ENCODE assay signal across 1 cellular context in the genomic region with DNA sequence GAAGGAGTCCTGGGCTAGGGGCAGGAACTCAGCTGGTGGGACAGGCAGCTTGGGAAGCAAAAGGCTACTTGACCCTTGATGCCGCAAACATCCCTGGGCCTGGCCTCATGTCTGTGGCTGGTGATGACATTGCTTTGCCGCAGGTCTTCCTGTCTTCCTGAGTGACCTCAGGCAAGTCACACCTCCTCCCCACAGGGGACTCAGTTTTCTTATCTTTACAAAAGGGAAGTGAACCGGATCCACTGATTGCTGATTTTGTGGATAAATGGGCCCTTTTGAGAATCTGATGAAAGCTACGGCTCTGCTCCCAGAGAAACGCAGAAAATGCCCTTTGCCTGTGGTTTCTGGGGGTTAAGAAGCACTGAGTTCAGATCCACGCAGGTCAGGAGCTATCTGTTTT.
TF ChIP-seq lines count a peak whose summit lies in the region.

No MANE protein-coding gene starts in this region.

TF ChIP-seq in K562, 482 proteins besides CTCF, POLR2A, EP300 and RAD21 (continued from another document and continues in another):
- TF ChIP-seq, protein P1, sequence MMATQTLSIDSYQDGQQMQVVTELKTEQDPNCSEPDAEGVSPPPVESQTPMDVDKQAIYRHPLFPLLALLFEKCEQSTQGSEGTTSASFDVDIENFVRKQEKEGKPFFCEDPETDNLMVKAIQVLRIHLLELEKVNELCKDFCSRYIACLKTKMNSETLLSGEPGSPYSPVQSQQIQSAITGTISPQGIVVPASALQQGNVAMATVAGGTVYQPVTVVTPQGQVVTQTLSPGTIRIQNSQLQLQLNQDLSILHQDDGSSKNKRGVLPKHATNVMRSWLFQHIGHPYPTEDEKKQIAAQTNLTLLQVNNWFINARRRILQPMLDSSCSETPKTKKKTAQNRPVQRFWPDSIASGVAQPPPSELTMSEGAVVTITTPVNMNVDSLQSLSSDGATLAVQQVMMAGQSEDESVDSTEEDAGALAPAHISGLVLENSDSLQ (IDR thresholded peaks at IDR 0.05), result no peak
- TF ChIP-seq MCM3 (IDR thresholded peaks at IDR 0.05) (no peak), ZNF347 (CRISPR knock-in tag; IDR thresholded peaks at IDR 0.05; ENCODE audit: low read depth) (no peak), HSF4 (CRISPR knock-in tag; IDR thresholded peaks at IDR 0.05; ENCODE audit: borderline replicate concordance) (no peak), TCFL5 (CRISPR knock-in tag; conservative IDR thresholded peaks at IDR 0.05) (no peak), IFI16 (CRISPR knock-in tag; IDR thresholded peaks at IDR 0.05) (no peak), JUNB (CRISPR knock-in tag; conservative IDR thresholded peaks at IDR 0.05) (no peak), TEAD2 (tag; IDR thresholded peaks at IDR 0.05) (no peak), TARDBP (IDR thresholded peaks at IDR 0.05) (no peak), KAT2B (IDR thresholded peaks at IDR 0.05; ENCODE audit: low read depth, low read length) (no peak), ZNF232 (CRISPR knock-in tag; IDR thresholded peaks at IDR 0.05) (no peak), ZC3H8 (IDR thresholded peaks at IDR 0.05) (no peak), U2AF1 (optimal IDR thresholded peaks at IDR 0.05; ENCODE audit: low read depth, low read length) (no peak), LEF1 (IDR thresholded peaks at IDR 0.05) (no peak), MYNN (IDR thresholded peaks at IDR 0.05) (no peak), MYNN (CRISPR knock-in tag; IDR thresholded peaks at IDR 0.05) (no peak), SETDB1 (IDR thresholded peaks at IDR 0.05; ENCODE audit: low read length) (no peak), CEBPB (tag; IDR thresholded peaks at IDR 0.05) (0 out of 2 replicates have a peak, but pooled peaks have one; percentile 24), SAFB (IDR thresholded peaks at IDR 0.05; ENCODE audit: borderline replicate concordance, low read depth, low read length) (no peak), PHB2 (IDR thresholded peaks at IDR 0.05; ENCODE audit: low read depth) (no peak), TAF9B (IDR thresholded peaks at IDR 0.05; ENCODE audit: partially characterized antibody) (no peak), NFE2 (IDR thresholded peaks at IDR 0.05; ENCODE audit: low read depth) (0 out of 2 replicates have a peak, but pooled peaks have one; percentile 37), BDP1 (IDR thresholded peaks at IDR 0.05; ENCODE audit: insufficient read depth, insufficient read length) (no peak), ZNF224 (CRISPR knock-in tag; IDR thresholded peaks at IDR 0.05) (no peak), PRMT5 (CRISPR knock-in tag; IDR thresholded peaks at IDR 0.05) (no peak), ZNF57 (CRISPR knock-in tag; IDR thresholded peaks at IDR 0.05) (no peak), ZBTB7A (IDR thresholded peaks at IDR 0.05; ENCODE audit: borderline replicate concordance, control insufficient read depth, low read depth, low read length) (no peak), ZNF764 (CRISPR knock-in tag; IDR thresholded peaks at IDR 0.05; ENCODE audit: low read depth) (no peak), SPI1 (IDR thresholded peaks at IDR 0.05; ENCODE audit: borderline replicate concordance, low read depth, low read length) (peak; percentile 75), WHSC1 (IDR thresholded peaks at IDR 0.05; ENCODE audit: low read length) (no peak), BRCA1 (IDR thresholded peaks at IDR 0.05) (no peak), BRCA1 (CRISPR knock-in tag; IDR thresholded peaks at IDR 0.05) (no peak), KLF10 (CRISPR knock-in tag; IDR thresholded peaks at IDR 0.05) (no peak)
- TF ChIP-seq, protein P2, sequence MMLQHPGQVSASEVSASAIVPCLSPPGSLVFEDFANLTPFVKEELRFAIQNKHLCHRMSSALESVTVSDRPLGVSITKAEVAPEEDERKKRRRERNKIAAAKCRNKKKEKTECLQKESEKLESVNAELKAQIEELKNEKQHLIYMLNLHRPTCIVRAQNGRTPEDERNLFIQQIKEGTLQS (IDR thresholded peaks at IDR 0.05), result peak; percentile 65; the same call in 1 of the 2 replicates
- TF ChIP-seq, protein P2 (CRISPR knock-in tag; conservative IDR thresholded peaks at IDR 0.05), result no peak
- TF ChIP-seq, protein P3, sequence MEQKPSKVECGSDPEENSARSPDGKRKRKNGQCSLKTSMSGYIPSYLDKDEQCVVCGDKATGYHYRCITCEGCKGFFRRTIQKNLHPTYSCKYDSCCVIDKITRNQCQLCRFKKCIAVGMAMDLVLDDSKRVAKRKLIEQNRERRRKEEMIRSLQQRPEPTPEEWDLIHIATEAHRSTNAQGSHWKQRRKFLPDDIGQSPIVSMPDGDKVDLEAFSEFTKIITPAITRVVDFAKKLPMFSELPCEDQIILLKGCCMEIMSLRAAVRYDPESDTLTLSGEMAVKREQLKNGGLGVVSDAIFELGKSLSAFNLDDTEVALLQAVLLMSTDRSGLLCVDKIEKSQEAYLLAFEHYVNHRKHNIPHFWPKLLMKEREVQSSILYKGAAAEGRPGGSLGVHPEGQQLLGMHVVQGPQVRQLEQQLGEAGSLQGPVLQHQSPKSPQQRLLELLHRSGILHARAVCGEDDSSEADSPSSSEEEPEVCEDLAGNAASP (IDR thresholded peaks at IDR 0.05), result no peak
- TF ChIP-seq, protein P4, sequence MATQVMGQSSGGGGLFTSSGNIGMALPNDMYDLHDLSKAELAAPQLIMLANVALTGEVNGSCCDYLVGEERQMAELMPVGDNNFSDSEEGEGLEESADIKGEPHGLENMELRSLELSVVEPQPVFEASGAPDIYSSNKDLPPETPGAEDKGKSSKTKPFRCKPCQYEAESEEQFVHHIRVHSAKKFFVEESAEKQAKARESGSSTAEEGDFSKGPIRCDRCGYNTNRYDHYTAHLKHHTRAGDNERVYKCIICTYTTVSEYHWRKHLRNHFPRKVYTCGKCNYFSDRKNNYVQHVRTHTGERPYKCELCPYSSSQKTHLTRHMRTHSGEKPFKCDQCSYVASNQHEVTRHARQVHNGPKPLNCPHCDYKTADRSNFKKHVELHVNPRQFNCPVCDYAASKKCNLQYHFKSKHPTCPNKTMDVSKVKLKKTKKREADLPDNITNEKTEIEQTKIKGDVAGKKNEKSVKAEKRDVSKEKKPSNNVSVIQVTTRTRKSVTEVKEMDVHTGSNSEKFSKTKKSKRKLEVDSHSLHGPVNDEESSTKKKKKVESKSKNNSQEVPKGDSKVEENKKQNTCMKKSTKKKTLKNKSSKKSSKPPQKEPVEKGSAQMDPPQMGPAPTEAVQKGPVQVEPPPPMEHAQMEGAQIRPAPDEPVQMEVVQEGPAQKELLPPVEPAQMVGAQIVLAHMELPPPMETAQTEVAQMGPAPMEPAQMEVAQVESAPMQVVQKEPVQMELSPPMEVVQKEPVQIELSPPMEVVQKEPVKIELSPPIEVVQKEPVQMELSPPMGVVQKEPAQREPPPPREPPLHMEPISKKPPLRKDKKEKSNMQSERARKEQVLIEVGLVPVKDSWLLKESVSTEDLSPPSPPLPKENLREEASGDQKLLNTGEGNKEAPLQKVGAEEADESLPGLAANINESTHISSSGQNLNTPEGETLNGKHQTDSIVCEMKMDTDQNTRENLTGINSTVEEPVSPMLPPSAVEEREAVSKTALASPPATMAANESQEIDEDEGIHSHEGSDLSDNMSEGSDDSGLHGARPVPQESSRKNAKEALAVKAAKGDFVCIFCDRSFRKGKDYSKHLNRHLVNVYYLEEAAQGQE (CRISPR knock-in tag; IDR thresholded peaks at IDR 0.05; ENCODE audit: low read depth), result no peak
- TF ChIP-seq, protein P5, sequence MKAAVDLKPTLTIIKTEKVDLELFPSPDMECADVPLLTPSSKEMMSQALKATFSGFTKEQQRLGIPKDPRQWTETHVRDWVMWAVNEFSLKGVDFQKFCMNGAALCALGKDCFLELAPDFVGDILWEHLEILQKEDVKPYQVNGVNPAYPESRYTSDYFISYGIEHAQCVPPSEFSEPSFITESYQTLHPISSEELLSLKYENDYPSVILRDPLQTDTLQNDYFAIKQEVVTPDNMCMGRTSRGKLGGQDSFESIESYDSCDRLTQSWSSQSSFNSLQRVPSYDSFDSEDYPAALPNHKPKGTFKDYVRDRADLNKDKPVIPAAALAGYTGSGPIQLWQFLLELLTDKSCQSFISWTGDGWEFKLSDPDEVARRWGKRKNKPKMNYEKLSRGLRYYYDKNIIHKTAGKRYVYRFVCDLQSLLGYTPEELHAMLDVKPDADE (conservative IDR thresholded peaks at IDR 0.05; ENCODE audit: control insufficient read depth, low read depth, low read length), result no peak
- TF ChIP-seq, protein P6, sequence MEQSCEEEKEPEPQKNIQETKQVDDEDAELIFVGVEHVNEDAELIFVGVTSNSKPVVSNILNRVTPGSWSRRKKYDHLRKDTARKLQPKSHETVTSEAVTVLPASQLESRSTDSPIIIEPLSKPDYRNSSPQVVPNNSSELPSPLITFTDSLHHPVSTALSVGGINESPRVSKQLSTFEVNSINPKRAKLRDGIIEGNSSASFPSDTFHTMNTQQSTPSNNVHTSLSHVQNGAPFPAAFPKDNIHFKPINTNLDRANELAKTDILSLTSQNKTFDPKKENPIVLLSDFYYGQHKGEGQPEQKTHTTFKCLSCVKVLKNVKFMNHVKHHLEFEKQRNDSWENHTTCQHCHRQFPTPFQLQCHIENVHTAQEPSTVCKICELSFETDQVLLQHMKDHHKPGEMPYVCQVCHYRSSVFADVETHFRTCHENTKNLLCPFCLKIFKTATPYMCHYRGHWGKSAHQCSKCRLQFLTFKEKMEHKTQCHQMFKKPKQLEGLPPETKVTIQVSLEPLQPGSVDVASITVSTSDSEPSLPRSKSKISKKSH (CRISPR knock-in tag; IDR thresholded peaks at IDR 0.05), result no peak
- TF ChIP-seq, protein P7, sequence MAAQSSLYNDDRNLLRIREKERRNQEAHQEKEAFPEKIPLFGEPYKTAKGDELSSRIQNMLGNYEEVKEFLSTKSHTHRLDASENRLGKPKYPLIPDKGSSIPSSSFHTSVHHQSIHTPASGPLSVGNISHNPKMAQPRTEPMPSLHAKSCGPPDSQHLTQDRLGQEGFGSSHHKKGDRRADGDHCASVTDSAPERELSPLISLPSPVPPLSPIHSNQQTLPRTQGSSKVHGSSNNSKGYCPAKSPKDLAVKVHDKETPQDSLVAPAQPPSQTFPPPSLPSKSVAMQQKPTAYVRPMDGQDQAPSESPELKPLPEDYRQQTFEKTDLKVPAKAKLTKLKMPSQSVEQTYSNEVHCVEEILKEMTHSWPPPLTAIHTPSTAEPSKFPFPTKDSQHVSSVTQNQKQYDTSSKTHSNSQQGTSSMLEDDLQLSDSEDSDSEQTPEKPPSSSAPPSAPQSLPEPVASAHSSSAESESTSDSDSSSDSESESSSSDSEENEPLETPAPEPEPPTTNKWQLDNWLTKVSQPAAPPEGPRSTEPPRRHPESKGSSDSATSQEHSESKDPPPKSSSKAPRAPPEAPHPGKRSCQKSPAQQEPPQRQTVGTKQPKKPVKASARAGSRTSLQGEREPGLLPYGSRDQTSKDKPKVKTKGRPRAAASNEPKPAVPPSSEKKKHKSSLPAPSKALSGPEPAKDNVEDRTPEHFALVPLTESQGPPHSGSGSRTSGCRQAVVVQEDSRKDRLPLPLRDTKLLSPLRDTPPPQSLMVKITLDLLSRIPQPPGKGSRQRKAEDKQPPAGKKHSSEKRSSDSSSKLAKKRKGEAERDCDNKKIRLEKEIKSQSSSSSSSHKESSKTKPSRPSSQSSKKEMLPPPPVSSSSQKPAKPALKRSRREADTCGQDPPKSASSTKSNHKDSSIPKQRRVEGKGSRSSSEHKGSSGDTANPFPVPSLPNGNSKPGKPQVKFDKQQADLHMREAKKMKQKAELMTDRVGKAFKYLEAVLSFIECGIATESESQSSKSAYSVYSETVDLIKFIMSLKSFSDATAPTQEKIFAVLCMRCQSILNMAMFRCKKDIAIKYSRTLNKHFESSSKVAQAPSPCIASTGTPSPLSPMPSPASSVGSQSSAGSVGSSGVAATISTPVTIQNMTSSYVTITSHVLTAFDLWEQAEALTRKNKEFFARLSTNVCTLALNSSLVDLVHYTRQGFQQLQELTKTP (IDR thresholded peaks at IDR 0.05; ENCODE audit: low read depth in 1 of 2, partially characterized antibody in 2 of 2), result no peak
- TF ChIP-seq, protein P8, sequence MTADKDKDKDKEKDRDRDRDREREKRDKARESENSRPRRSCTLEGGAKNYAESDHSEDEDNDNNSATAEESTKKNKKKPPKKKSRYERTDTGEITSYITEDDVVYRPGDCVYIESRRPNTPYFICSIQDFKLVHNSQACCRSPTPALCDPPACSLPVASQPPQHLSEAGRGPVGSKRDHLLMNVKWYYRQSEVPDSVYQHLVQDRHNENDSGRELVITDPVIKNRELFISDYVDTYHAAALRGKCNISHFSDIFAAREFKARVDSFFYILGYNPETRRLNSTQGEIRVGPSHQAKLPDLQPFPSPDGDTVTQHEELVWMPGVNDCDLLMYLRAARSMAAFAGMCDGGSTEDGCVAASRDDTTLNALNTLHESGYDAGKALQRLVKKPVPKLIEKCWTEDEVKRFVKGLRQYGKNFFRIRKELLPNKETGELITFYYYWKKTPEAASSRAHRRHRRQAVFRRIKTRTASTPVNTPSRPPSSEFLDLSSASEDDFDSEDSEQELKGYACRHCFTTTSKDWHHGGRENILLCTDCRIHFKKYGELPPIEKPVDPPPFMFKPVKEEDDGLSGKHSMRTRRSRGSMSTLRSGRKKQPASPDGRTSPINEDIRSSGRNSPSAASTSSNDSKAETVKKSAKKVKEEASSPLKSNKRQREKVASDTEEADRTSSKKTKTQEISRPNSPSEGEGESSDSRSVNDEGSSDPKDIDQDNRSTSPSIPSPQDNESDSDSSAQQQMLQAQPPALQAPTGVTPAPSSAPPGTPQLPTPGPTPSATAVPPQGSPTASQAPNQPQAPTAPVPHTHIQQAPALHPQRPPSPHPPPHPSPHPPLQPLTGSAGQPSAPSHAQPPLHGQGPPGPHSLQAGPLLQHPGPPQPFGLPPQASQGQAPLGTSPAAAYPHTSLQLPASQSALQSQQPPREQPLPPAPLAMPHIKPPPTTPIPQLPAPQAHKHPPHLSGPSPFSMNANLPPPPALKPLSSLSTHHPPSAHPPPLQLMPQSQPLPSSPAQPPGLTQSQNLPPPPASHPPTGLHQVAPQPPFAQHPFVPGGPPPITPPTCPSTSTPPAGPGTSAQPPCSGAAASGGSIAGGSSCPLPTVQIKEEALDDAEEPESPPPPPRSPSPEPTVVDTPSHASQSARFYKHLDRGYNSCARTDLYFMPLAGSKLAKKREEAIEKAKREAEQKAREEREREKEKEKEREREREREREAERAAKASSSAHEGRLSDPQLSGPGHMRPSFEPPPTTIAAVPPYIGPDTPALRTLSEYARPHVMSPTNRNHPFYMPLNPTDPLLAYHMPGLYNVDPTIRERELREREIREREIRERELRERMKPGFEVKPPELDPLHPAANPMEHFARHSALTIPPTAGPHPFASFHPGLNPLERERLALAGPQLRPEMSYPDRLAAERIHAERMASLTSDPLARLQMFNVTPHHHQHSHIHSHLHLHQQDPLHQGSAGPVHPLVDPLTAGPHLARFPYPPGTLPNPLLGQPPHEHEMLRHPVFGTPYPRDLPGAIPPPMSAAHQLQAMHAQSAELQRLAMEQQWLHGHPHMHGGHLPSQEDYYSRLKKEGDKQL (CRISPR knock-in tag; IDR thresholded peaks at IDR 0.05; ENCODE audit: borderline replicate concordance), result no peak
